ENCODE assay signal across 17 cellular contexts in the genomic region with DNA sequence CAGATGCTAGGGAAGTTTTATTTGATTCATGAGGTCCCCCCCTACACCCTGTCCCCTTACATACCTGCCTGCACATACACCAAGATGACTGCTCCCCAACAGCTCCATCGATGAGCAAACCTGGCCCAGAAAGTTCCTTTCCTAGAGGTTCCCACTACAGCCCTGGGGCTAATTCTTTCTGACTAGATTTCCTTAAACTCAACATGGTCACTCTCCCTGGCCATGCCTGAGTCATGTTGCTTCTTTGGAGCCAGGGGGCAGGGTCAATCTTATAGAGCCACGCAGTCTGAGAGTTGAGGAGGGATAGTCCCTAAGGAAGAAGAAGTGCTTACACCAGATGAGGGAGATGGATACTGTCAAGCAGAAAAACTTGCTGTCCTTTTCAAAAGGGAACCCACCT.
DNase-seq lines count a peak whose midpoint lies in the region; ATAC-seq, FAIRE-seq and TF ChIP-seq lines count a peak whose summit lies in the region.
"Had no signal": no experiment of that assay in that cellular context is flagged by ENCODE, and none has a peak within 500 bp of the region (broad histone marks: within the 10 kb centered on the region; RNA-seq: fewer than 3 reads in every experiment).

No MANE protein-coding gene starts in this region.

- H3K27me3 Mint-ChIP-seq in HFFc6 (ENCODE audit: insufficient read depth) (peaks cover 5% of the 10 kb centered on the region), type B pancreatic cell (peaks cover 34% of the 10 kb centered on the region)

- 0 out of 2 replicates have a peak, but pooled peaks have one; percentile 10 for TF ChIP-seq CTCF in HFFc6 (IDR thresholded peaks at IDR 0.05)
- no peak for TF ChIP-seq CTCF in bronchial epithelial cell (IDR thresholded peaks at IDR 0.05; ENCODE audit: insufficient read depth, low read length, severe bottlenecking)
- no peak for TF ChIP-seq CTCF in type B pancreatic cell (conservative IDR thresholded peaks at IDR 0.05)

- H3K9me3 Mint-ChIP-seq in HFFc6 (peaks cover 45% of the 10 kb centered on the region), type B pancreatic cell (peaks cover 29% of the 10 kb centered on the region)

- no peak overlapping the region for H3K4me3 ChIP-seq in bronchial epithelial cell (ENCODE audit: low read depth, low read length)
- H3K4me3 ChIP-seq: A549, GM12878, HAP-1, K562 had no signal

- peak; percentile 23 for FAIRE-seq in bronchial epithelial cell (lab: Jason Lieb, UNC)
- FAIRE-seq: A549, GM12878, GM18507, H1, K562 had no signal

- ATAC-seq in GM18868 (IDR thresholded peaks at IDR 0.05; ENCODE audit: unreplicated experiment): no peak
- ATAC-seq: A549; CD8-positive, alpha-beta T cell; GM12878; K562 had no signal

- H3K36me3 Mint-ChIP-seq in HFFc6 (ENCODE audit: low read depth): peaks cover 43% of the 10 kb centered on the region
- no peaks in the 10 kb centered on the region for H3K36me3 Mint-ChIP-seq in type B pancreatic cell
- H3K36me3 Mint-ChIP-seq: CD8-positive, alpha-beta T cell had no signal

- H3K4me1 Mint-ChIP-seq in HFFc6 (ENCODE audit: low read depth): peaks cover 34% of the 10 kb centered on the region
- peaks cover 17% of the 10 kb centered on the region for H3K4me1 Mint-ChIP-seq in type B pancreatic cell (ENCODE audit: unreplicated experiment)

- H3K36me3 ChIP-seq in bronchial epithelial cell (ENCODE audit: control insufficient read depth, insufficient read depth, low read length): no peaks in the 10 kb centered on the region
- H3K36me3 ChIP-seq: BE2C, HAP-1 had no signal

- H3K27ac Mint-ChIP-seq in HFFc6 (peak overlapping the region; percentile 59), type B pancreatic cell (no peak overlapping the region)
- H3K27ac Mint-ChIP-seq: CD8-positive, alpha-beta T cell had no signal

- H3K4me3 Mint-ChIP-seq in HFFc6: no peak overlapping the region
- no peak overlapping the region for H3K4me3 Mint-ChIP-seq in type B pancreatic cell
- H3K4me3 Mint-ChIP-seq: CD8-positive, alpha-beta T cell had no signal

- no peaks in the 10 kb centered on the region for H3K27me3 ChIP-seq in bronchial epithelial cell (ENCODE audit: control insufficient read depth, insufficient read depth, low read length)
- H3K27me3 ChIP-seq: BE2C had no signal

- DNase-seq in EL (peak; percentile 90), HFFc6 (peak; percentile 79), bronchial epithelial cell (ENCODE audit: low read depth) (no peak), type B pancreatic cell (ENCODE audit: extremely low spot score, unreplicated experiment) (peak; percentile 15), anterior cingulate cortex (lab: John Stamatoyannopoulos, UW) (no peak), mucosa of gallbladder (ENCODE audit: low spot score) (no peak)
- DNase-seq: BE2C; CD8-positive, alpha-beta T cell; COR-L47; DND-41 had no signal

Comparison
In these comparisons a context has a peak if more than half of its experiments do, and no peak if none do; other contexts are left out.
1. DNase-seq: peak in EL (single experiment), HFFc6 (single experiment) and type B pancreatic cell (single experiment); none in bronchial epithelial cell (single experiment), anterior cingulate cortex (0 of 58) and mucosa of gallbladder (single experiment).